In genomic region chr7:1029637-1030443, GRCh38 we compare ENCODE assay signal across 11 cellular contexts. TPM values are rescaled to one million over a fixed set of nuclear protein-coding genes. Genes with fewer than 3 reads are reported as not detected.
DNase-seq lines count a peak whose midpoint lies in the region; ATAC-seq, FAIRE-seq and TF ChIP-seq lines count a peak whose summit lies in the region.
"Had no signal": no experiment of that assay in that cellular context is flagged by ENCODE, and none has a peak within 500 bp of the region (broad histone marks: within the 10 kb centered on the region; RNA-seq: fewer than 3 reads in every experiment).

No MANE protein-coding gene starts in this region.

- no peaks in the 10 kb centered on the region for H3K9me1 ChIP-seq in K562 (ENCODE audit: control insufficient read depth, insufficient read depth, low read length)

- H3K4me3 ChIP-seq in K562 (no peak overlapping the region), neural cell (ENCODE audit: low read length) (no peak overlapping the region)

- H3K27me3 ChIP-seq in K562 (ENCODE audit: control insufficient read depth in 2 of 2, insufficient read depth in 2 of 2, low read length in 2 of 2) = no peaks in the 10 kb centered on the region
- H3K27me3 ChIP-seq in neural cell (ENCODE audit: insufficient read depth, low read depth, low read length) = no peaks in the 10 kb centered on the region

- no peak for TF ChIP-seq EP300 in K562 (IDR thresholded peaks at IDR 0.05; ENCODE audit: low read length)
- no peak for TF ChIP-seq EP300 in neural cell (conservative IDR thresholded peaks at IDR 0.05; ENCODE audit: poor library complexity, severe bottlenecking)

- no peaks in the 10 kb centered on the region for H3F3A ChIP-seq in neural cell (ENCODE audit: insufficient read depth, low read length, poor library complexity, severe bottlenecking)

- no peak overlapping the region for H2AFZ ChIP-seq in K562 (ENCODE audit: low read depth, low read length)
- H2AFZ ChIP-seq in neural cell (ENCODE audit: low read depth, low read length) = no peak overlapping the region

- peak overlapping the region; percentile 88; the same call in 2 of the 3 replicates for H3K27ac ChIP-seq in K562 (ENCODE audit: extremely low read depth, low read depth, low read length)
- peak overlapping the region; percentile 92 for H3K27ac ChIP-seq in neural cell (ENCODE audit: low read length)

- peaks cover 45% of the 10 kb centered on the region for H3K79me2 ChIP-seq in K562 (ENCODE audit: control insufficient read depth, insufficient read depth, low read length)
- peaks cover 38% of the 10 kb centered on the region for H3K79me2 ChIP-seq in neural cell (replicated peaks; ENCODE audit: insufficient read depth, low read length)

- H3K4me1 ChIP-seq in K562 (replicated peaks in 1 of 2; ENCODE audit: control insufficient read depth in 2 of 2, insufficient read depth in 2 of 2, low read length in 2 of 2) = peaks cover 13 to 71% of the 10 kb centered on the region in 2 experiments

- peak overlapping the region; percentile 82; the same call in 1 of the 2 replicates for H3K27ac Mint-ChIP-seq in HFFc6

- no peak overlapping the region; the same call in 1 of the 2 replicates for H3K4me3 Mint-ChIP-seq in HFFc6

- in situ Hi-C loops in K562 (cut with MboI) = loop anchor here (5.0 kb wide), 1 partner anchor 38 kb away; no protein-coding TSS in a partner anchor

- no peak for TF ChIP-seq RAD21 in K562 (CRISPR knock-in tag; conservative IDR thresholded peaks at IDR 0.05 in 1 of 2, IDR thresholded peaks at IDR 0.05 in 1 of 2)
- TF ChIP-seq RAD21 in neural cell (conservative IDR thresholded peaks at IDR 0.05) = no peak

- no peaks in the 10 kb centered on the region for H3K27me3 Mint-ChIP-seq in HFFc6 (ENCODE audit: insufficient read depth)

- peaks cover 16% of the 10 kb centered on the region for H3K36me3 Mint-ChIP-seq in HFFc6 (ENCODE audit: low read depth)

- H3K9ac ChIP-seq in K562 (ENCODE audit: insufficient read depth in 1 of 2, low read depth in 2 of 2, low read length in 2 of 2) (peak overlapping the region; percentile 70 to 80; a peak in 3 of 4 replicates), neural cell (ENCODE audit: low read length) (peak overlapping the region; percentile 88)

- POLR2A ChIA-PET in K562 (lab: Yijun Ruan, JAX) = interaction anchor here (0.6 to 1.1 kb wide), 4 partner anchors 13 to 63 kb away, joined by 3 to 4 read pairs (median 3); no protein-coding TSS in a partner anchor

- H3K4me2 ChIP-seq in K562 (ENCODE audit: insufficient read depth, low read length) = peak overlapping the region; percentile 57
- no peak overlapping the region for H3K4me2 ChIP-seq in neural cell (ENCODE audit: low read length)

- WGBS in K562 (ENCODE audit: insufficient coverage, low coverage, missing lambda C conversion rate) = 90% methylated on average over 29 of the region's 33 CpGs

- TF ChIP-seq POLR2A in K562 (conservative IDR thresholded peaks at IDR 0.05) = no peak

- intact Hi-C loops in K562 (cut with micrococcal nuclease) = no loop called here

- peaks cover 8% of the 10 kb centered on the region; the same call in 1 of the 2 replicates for H4K20me1 ChIP-seq in K562 (replicated peaks; ENCODE audit: control insufficient read depth, insufficient read depth, low read length)
- H4K20me1 ChIP-seq in neural cell (ENCODE audit: insufficient read depth) = peaks cover 7% of the 10 kb centered on the region

- no peak for ATAC-seq in K562
- no peak for ATAC-seq in HG03097 (IDR thresholded peaks at IDR 0.05; ENCODE audit: low FRiP score, unreplicated experiment)

- no peaks in the 10 kb centered on the region for H3K9me3 Mint-ChIP-seq in HFFc6

- H3K36me3 ChIP-seq in K562 (ENCODE audit: control insufficient read depth, insufficient read depth, low read length) (peaks cover 21% of the 10 kb centered on the region; the same call in 2 of the 3 replicates), neural cell (ENCODE audit: insufficient read depth, low read length) (peaks cover 11% of the 10 kb centered on the region)

- no peaks in the 10 kb centered on the region for H3K9me2 ChIP-seq in neural cell (ENCODE audit: insufficient read depth, low read length)

- H3K9me3 ChIP-seq in K562 (replicated peaks; ENCODE audit: control insufficient read depth, insufficient read depth, low read depth, low read length) (no peaks in the 10 kb centered on the region), neural cell (ENCODE audit: low read length) (no peaks in the 10 kb centered on the region)

- DNase-seq in Ammon's horn (ENCODE audit: low spot score) (peak; percentile 41), HFFc6 (no peak), K562 (ENCODE audit: extremely low read depth in 1 of 4, low spot score in 3 of 4) (peak in 1 of 4 experiments; percentile 34), NCI-H446 (lab: John Stamatoyannopoulos, UW) (no peak), SHP77 treated with DMSO at 0.1 percent for 48 hours (lab: John Stamatoyannopoulos, UW) (no peak), NCI-H1092 (lab: John Stamatoyannopoulos, UW) (no peak)
- DNase-seq: activated CD4-positive, alpha-beta T cell treated with anti-CD3 and anti-CD28 coated beads, Interleukin-2, amount 50 U/mL, for 48 hours; DND-41; NCI-H446 treated with DMSO at 0.1 percent for 48 hours had no signal

- no TSS peak for BruUV-seq in K562 (replicated peaks; lab: Mats Ljungman, UMichigan)

- no peak for FAIRE-seq in K562 (lab: Jason Lieb, UNC)

- CTCF ChIA-PET in K562 (lab: Yijun Ruan, JAX; ENCODE audit: low intra/inter-chr PET ratio) = no interaction called here

- TF ChIP-seq CTCF in HFFc6 (IDR thresholded peaks at IDR 0.05) = no peak
- no peak for TF ChIP-seq CTCF in K562 (IDR thresholded peaks at IDR 0.05 in 2 of 3, conservative IDR thresholded peaks at IDR 0.05 in 1 of 3; ENCODE audit: insufficient read depth in 2 of 3, low read depth in 1 of 3, low read length in 3 of 3)
- no peak for TF ChIP-seq CTCF in neural cell (IDR thresholded peaks at IDR 0.05; ENCODE audit: poor library complexity, severe bottlenecking)

- peaks cover 23% of the 10 kb centered on the region for H3K4me1 Mint-ChIP-seq in HFFc6 (ENCODE audit: low read depth)

RNA-seq across cellular contexts. Expression of gene GPR146, which starts 14.5 kb away (rescaled TPM):
- under 1 TPM; 0.26 to 0.92 (median 0.52) TPM for total RNA-seq in HFFc6 (2021; fragmentation: NEBNext Ultra II Directional; extraction: Animal tissue kit (Norgen Biotek cat#: 25700))
- total RNA-seq in K562 (2011; cell fraction: chromatin; rRNA removed; ENCODE audit: low replicate concordance) = 8.9 and 13.9 TPM in 2 replicates
- total RNA-seq in K562 (2011; cell fraction: nucleolus; rRNA removed) = 11.3 and 14.1 TPM in 2 replicates
- 6.3 and 7.0 TPM in 2 replicates for total RNA-seq in K562 (2011; cell fraction: nucleoplasm; rRNA removed)
- total RNA-seq in K562 (2014; rRNA removed) (0.41 and 1.3 TPM in 2 replicates), K562 (2014; rRNA removed; fragmentation: Illumina TruSeq; extraction: Trizol) (0.22 and 0.45 TPM in 2 replicates), K562 (2015; rRNA removed; fragmentation: Illumina TruSeq; extraction: Trizol) (0.40 and 0.68 TPM in 2 replicates), K562 (2021) (1.9 and 2.6 TPM in 2 replicates)
- polyA plus RNA-seq in K562 (2011; rRNA removed) (2.5 and 3.6 TPM in 2 replicates), K562 (2014; fragmentation: Illumina TruSeq; extraction: Trizol) (0.46 and 0.64 TPM in 2 replicates), K562 (2014; fragmentation: Nextera tagmentation; extraction: Ambion mirVana) (not detected), K562 (2014; rRNA removed) (0.67 and 1.8 TPM in 2 replicates), neural cell (not detected in 2 replicates)
- 2.5 and 8.6 TPM in 2 replicates for polyA plus RNA-seq in K562 (2011; cell fraction: cytosol; rRNA removed)
- polyA plus RNA-seq in K562 (2011; cell fraction: nucleus; rRNA removed) = 2.9 TPM in 2 replicates
- polyA plus RNA-seq in K562 (2012) = 1.8 and 2.2 TPM in 2 replicates
- polyA minus RNA-seq in K562 (2011; rRNA and poly(A)+ RNA removed) = 1.3 and 4.1 TPM in 2 replicates
- 1.9 and 2.6 TPM in 2 replicates for polyA minus RNA-seq in K562 (2011; cell fraction: cytosol; rRNA and poly(A)+ RNA removed)
- polyA minus RNA-seq in K562 (2011; cell fraction: nucleus; rRNA and poly(A)+ RNA removed) = 5.8 and 6.2 TPM in 2 replicates
- 0.97 TPM in 1 of 2 replicates, not detected in the other for polyA minus RNA-seq in neural cell

RNA-seq across cellular contexts. Expression of gene CYP2W1, which starts 46.9 kb away (rescaled TPM):
- total RNA-seq in HFFc6 (2021; fragmentation: NEBNext Ultra II Directional; extraction: Animal tissue kit (Norgen Biotek cat#: 25700)) = under 1 TPM in 2 of 6 experiments, not detected in 4; 0.15 to 0.25 TPM
- not detected in 2 replicates for total RNA-seq in K562 (2011; cell fraction: chromatin; rRNA removed; ENCODE audit: low replicate concordance)
- total RNA-seq in K562 (2011; cell fraction: nucleolus; rRNA removed) = not detected in 2 replicates
- total RNA-seq in K562 (2011; cell fraction: nucleoplasm; rRNA removed) = not detected in 2 replicates
- total RNA-seq in K562 (2014; rRNA removed) = not detected in 2 replicates
- not detected in 2 replicates for total RNA-seq in K562 (2014; rRNA removed; fragmentation: Illumina TruSeq; extraction: Trizol)
- not detected in 2 replicates for total RNA-seq in K562 (2015; rRNA removed; fragmentation: Illumina TruSeq; extraction: Trizol)
- total RNA-seq in K562 (2021) = not detected in 2 replicates
- polyA plus RNA-seq in K562 (2011; rRNA removed) = not detected in 2 replicates
- polyA plus RNA-seq in K562 (2011; cell fraction: cytosol; rRNA removed) = not detected in 2 replicates
- polyA plus RNA-seq in K562 (2011; cell fraction: nucleus; rRNA removed) = not detected in 2 replicates
- polyA plus RNA-seq in K562 (2012) = 0.14 TPM in 1 of 2 replicates, not detected in the other
- not detected in 2 replicates for polyA plus RNA-seq in K562 (2014; fragmentation: Illumina TruSeq; extraction: Trizol)
- polyA plus RNA-seq in K562 (2014; fragmentation: Nextera tagmentation; extraction: Ambion mirVana) = not detected
- polyA plus RNA-seq in K562 (2014; rRNA removed) = 0.07 TPM in 1 of 2 replicates, not detected in the other
- polyA minus RNA-seq in K562 (2011; rRNA and poly(A)+ RNA removed) = not detected in 2 replicates
- not detected in 2 replicates for polyA minus RNA-seq in K562 (2011; cell fraction: cytosol; rRNA and poly(A)+ RNA removed)
- not detected in 2 replicates for polyA minus RNA-seq in K562 (2011; cell fraction: nucleus; rRNA and poly(A)+ RNA removed)
- polyA plus RNA-seq in neural cell = not detected in 2 replicates
- polyA minus RNA-seq in neural cell = not detected in 2 replicates

RNA-seq across cellular contexts. Expression of gene COX19, which starts 54.5 kb away (rescaled TPM):
- total RNA-seq in HFFc6 (2021; fragmentation: NEBNext Ultra II Directional; extraction: Animal tissue kit (Norgen Biotek cat#: 25700)) = 1 to 10 TPM; 5.6 to 7.6 (median 6.5) TPM
- total RNA-seq in K562 (2011; cell fraction: chromatin; rRNA removed; ENCODE audit: low replicate concordance) = 75.3 and 83.0 TPM in 2 replicates
- 39.2 and 42.0 TPM in 2 replicates for total RNA-seq in K562 (2011; cell fraction: nucleolus; rRNA removed)
- 67.4 and 75.2 TPM in 2 replicates for total RNA-seq in K562 (2011; cell fraction: nucleoplasm; rRNA removed)
- total RNA-seq in K562 (2014; rRNA removed) (7.9 and 11.7 TPM in 2 replicates), K562 (2014; rRNA removed; fragmentation: Illumina TruSeq; extraction: Trizol) (9.8 and 11.9 TPM in 2 replicates), K562 (2015; rRNA removed; fragmentation: Illumina TruSeq; extraction: Trizol) (8.6 and 9.4 TPM in 2 replicates), K562 (2021) (10.2 and 10.5 TPM in 2 replicates)
- polyA plus RNA-seq in K562 (2011; rRNA removed) (7.3 and 8.1 TPM in 2 replicates), K562 (2014; fragmentation: Illumina TruSeq; extraction: Trizol) (6.0 and 6.1 TPM in 2 replicates), K562 (2014; fragmentation: Nextera tagmentation; extraction: Ambion mirVana) (1 to 10 TPM; 5.2 to 5.9 TPM), K562 (2014; rRNA removed) (10.4 and 11.1 TPM in 2 replicates), neural cell (16.0 and 25.9 TPM in 2 replicates)
- 5.8 and 6.1 TPM in 2 replicates for polyA plus RNA-seq in K562 (2011; cell fraction: cytosol; rRNA removed)
- polyA plus RNA-seq in K562 (2011; cell fraction: nucleus; rRNA removed) = 12.8 and 14.3 TPM in 2 replicates
- polyA plus RNA-seq in K562 (2012) = 8.1 and 9.5 TPM in 2 replicates
- polyA minus RNA-seq in K562 (2011; rRNA and poly(A)+ RNA removed) = 11.5 and 14.7 TPM in 2 replicates
- 1.1 and 2.5 TPM in 2 replicates for polyA minus RNA-seq in K562 (2011; cell fraction: cytosol; rRNA and poly(A)+ RNA removed)
- polyA minus RNA-seq in K562 (2011; cell fraction: nucleus; rRNA and poly(A)+ RNA removed) = 11.0 and 17.1 TPM in 2 replicates
- polyA minus RNA-seq in neural cell = 18.6 and 21.9 TPM in 2 replicates

RNA-seq across cellular contexts. Expression of gene GPER1, which starts 58.1 kb away (rescaled TPM):
- 1 to 10 TPM; 4.6 to 7.1 (median 5.3) TPM for total RNA-seq in HFFc6 (2021; fragmentation: NEBNext Ultra II Directional; extraction: Animal tissue kit (Norgen Biotek cat#: 25700))
- total RNA-seq in K562 (2011; cell fraction: chromatin; rRNA removed; ENCODE audit: low replicate concordance) = 0.18 and 0.28 TPM in 2 replicates
- 0.17 TPM in 1 of 2 replicates, not detected in the other for total RNA-seq in K562 (2011; cell fraction: nucleolus; rRNA removed)
- not detected in 2 replicates for total RNA-seq in K562 (2011; cell fraction: nucleoplasm; rRNA removed)
- total RNA-seq in K562 (2014; rRNA removed) (0.08 and 0.09 TPM in 2 replicates), K562 (2014; rRNA removed; fragmentation: Illumina TruSeq; extraction: Trizol) (not detected in 2 replicates), K562 (2015; rRNA removed; fragmentation: Illumina TruSeq; extraction: Trizol) (0.04 TPM in 1 of 2 replicates, not detected in the other), K562 (2021) (0.11 TPM in 1 of 2 replicates, not detected in the other)
- polyA plus RNA-seq in K562 (2011; rRNA removed) (0.08 and 0.14 TPM in 2 replicates), K562 (2014; fragmentation: Illumina TruSeq; extraction: Trizol) (not detected in 2 replicates), K562 (2014; fragmentation: Nextera tagmentation; extraction: Ambion mirVana) (not detected), K562 (2014; rRNA removed) (not detected in 2 replicates), neural cell (not detected in 2 replicates)
- polyA plus RNA-seq in K562 (2011; cell fraction: cytosol; rRNA removed) = 0.03 and 0.19 TPM in 2 replicates
- 0.09 TPM in 1 of 2 replicates, not detected in the other for polyA plus RNA-seq in K562 (2011; cell fraction: nucleus; rRNA removed)
- polyA plus RNA-seq in K562 (2012) = 0.18 and 0.21 TPM in 2 replicates
- 0.36 TPM in 1 of 2 replicates, not detected in the other for polyA minus RNA-seq in K562 (2011; rRNA and poly(A)+ RNA removed)
- not detected in 2 replicates for polyA minus RNA-seq in K562 (2011; cell fraction: cytosol; rRNA and poly(A)+ RNA removed)
- polyA minus RNA-seq in K562 (2011; cell fraction: nucleus; rRNA and poly(A)+ RNA removed) = 0.13 TPM in 1 of 2 replicates, not detected in the other
- polyA minus RNA-seq in neural cell = not detected in 2 replicates
